Comparison of ENCODE assay signal across 29 cellular contexts in genomic region chr5:158716668-158717067, GRCh38.
DNase-seq lines count a peak whose midpoint lies in the region; ATAC-seq, FAIRE-seq and TF ChIP-seq lines count a peak whose summit lies in the region.
"Had no signal": no experiment of that assay in that cellular context is flagged by ENCODE, and none has a peak within 500 bp of the region (broad histone marks: within the 10 kb centered on the region; RNA-seq: fewer than 3 reads in every experiment).

No MANE protein-coding gene starts in this region.

- H3K4me1 ChIP-seq in HEK293 (ENCODE audit: control insufficient read depth, insufficient read depth, low read length) (no peaks in the 10 kb centered on the region), GM12878 (ENCODE audit: control insufficient read depth, insufficient read depth, low read length) (no peaks in the 10 kb centered on the region), liver (ENCODE audit: control insufficient read depth in 4 of 4, insufficient read depth in 4 of 4, low read length in 3 of 4) (peaks cover 0 to 6% (median 5%) of the 10 kb centered on the region in 4 donors), left ventricle myocardium inferior (no peaks in the 10 kb centered on the region)

- H3K27ac Mint-ChIP-seq in activated CD8-positive, alpha-beta T cell treated with anti-CD3 and anti-CD28 coated beads for 36 hours = no peak overlapping the region
- H3K27ac Mint-ChIP-seq: activated CD4-positive, alpha-beta T cell treated with anti-CD3 and anti-CD28 coated beads, Interleukin-2, amount 10 ng/mL, durations not matched to agents 7 days and 5 days; activated naive CD4-positive, alpha-beta T cell treated with anti-CD3 and anti-CD28 coated beads, Interleukin-2, amount 50 U/mL, for 72 hours; activated T-helper 1 cell treated with anti-CD3 and anti-CD28 coated beads, Interleukin-12 subunit alpha, Interleukin-12 subunit beta, Interleukin-2, Interleukin-4 antibody, amounts not matched to agents 30 ng/mL and 10 ng/mL and 1 ng/mL, durations not matched to agents 14 hours and 24 hours and 36 hours; CD8-positive, alpha-beta memory T cell; naive thymus-derived CD4-positive, alpha-beta T cell; T-helper 1 cell treated with Interleukin-12 subunit alpha and Interleukin-12 subunit beta and Interleukin-4 antibody, amounts not matched to agents 30 μg/mL and 1 μg/mL, for 36 hours; type B pancreatic cell had no signal

- H3K9me3 Mint-ChIP-seq in activated CD8-positive, alpha-beta T cell treated with anti-CD3 and anti-CD28 coated beads for 36 hours = no peaks in the 10 kb centered on the region
- H3K9me3 Mint-ChIP-seq: activated CD4-positive, alpha-beta T cell treated with anti-CD3 and anti-CD28 coated beads, Interleukin-2, amount 10 ng/mL, durations not matched to agents 7 days and 5 days; activated naive CD4-positive, alpha-beta T cell treated with anti-CD3 and anti-CD28 coated beads, Interleukin-2, amount 50 U/mL, for 72 hours; activated T-helper 1 cell treated with anti-CD3 and anti-CD28 coated beads, Interleukin-12 subunit alpha, Interleukin-12 subunit beta, Interleukin-2, Interleukin-4 antibody, amounts not matched to agents 30 ng/mL and 10 ng/mL and 1 ng/mL, durations not matched to agents 14 hours and 24 hours and 36 hours; CD8-positive, alpha-beta memory T cell; T-helper 1 cell treated with Interleukin-12 subunit alpha and Interleukin-12 subunit beta and Interleukin-4 antibody, amounts not matched to agents 30 μg/mL and 1 μg/mL, for 36 hours; type B pancreatic cell had no signal

- ATAC-seq in GM12878 (no peak), GM21526 (IDR thresholded peaks at IDR 0.05; ENCODE audit: low FRiP score, unreplicated experiment) (no peak)
- no peak for ATAC-seq in activated CD8-positive, alpha-beta T cell treated with anti-CD3 and anti-CD28 coated beads for 36 hours
- ATAC-seq: activated naive CD4-positive, alpha-beta T cell treated with anti-CD3 and anti-CD28 coated beads, Interleukin-2, amount 50 U/mL, for 72 hours; esophagus mucosa; naive thymus-derived CD4-positive, alpha-beta T cell had no signal

- intact Hi-C loops in GM12878 (cut with micrococcal nuclease; ENCODE audit: unreplicated experiment) (no loop called here), left ventricle myocardium inferior (cut with micrococcal nuclease) (no loop called here)
- intact Hi-C loops in activated CD8-positive, alpha-beta T cell treated with anti-CD3 and anti-CD28 coated beads for 36 hours (cut with micrococcal nuclease) = no loop called here

- H3K79me2 ChIP-seq in GM12878 (ENCODE audit: control insufficient read depth, insufficient read depth, low read length) = no peaks in the 10 kb centered on the region

- no peak overlapping the region for H3K4me2 ChIP-seq in GM12878 (ENCODE audit: control insufficient read depth, insufficient read depth)

- RAD21 ChIA-PET in GM12878 (lab: Charles Lee; ENCODE audit: unreplicated experiment) = no interaction called here

- H3K27me3 ChIP-seq in GM12878 (replicated peaks in 1 of 2; ENCODE audit: control insufficient read depth in 2 of 2, insufficient read depth in 2 of 2, low read length in 1 of 2) = no peaks in the 10 kb centered on the region
- H3K27me3 ChIP-seq in liver (ENCODE audit: control insufficient read depth in 4 of 4, insufficient read depth in 4 of 4, low read length in 3 of 4) = no peaks in the 10 kb centered on the region
- no peaks in the 10 kb centered on the region for H3K27me3 ChIP-seq in left ventricle myocardium inferior (ENCODE audit: low read depth)
- H3K27me3 ChIP-seq: ascending aorta, MG63, right lobe of liver had no signal

- WGBS in GM12878 (ENCODE audit: insufficient coverage, insufficient replicate concordance, low lambda C conversion rate, missing lambda C conversion rate) = 76% methylated on average over 4 of the region's 4 CpGs
- 63% methylated on average over 4 of the region's 4 CpGs for WGBS in liver

- H3K9me3 ChIP-seq in HEK293 (ENCODE audit: control insufficient read depth, insufficient read depth, low read depth, low read length) (no peaks in the 10 kb centered on the region), GM12878 (replicated peaks; ENCODE audit: control insufficient read depth, insufficient read depth, low read length) (no peaks in the 10 kb centered on the region), liver (ENCODE audit: control insufficient read depth in 4 of 4, low read length in 3 of 4) (no peaks in the 10 kb centered on the region), left ventricle myocardium inferior (replicated peaks) (no peaks in the 10 kb centered on the region)
- H3K9me3 ChIP-seq: ascending aorta, MG63, right lobe of liver had no signal

- no peak overlapping the region for H3K4me3 Mint-ChIP-seq in activated CD8-positive, alpha-beta T cell treated with anti-CD3 and anti-CD28 coated beads for 36 hours
- H3K4me3 Mint-ChIP-seq: activated CD4-positive, alpha-beta T cell treated with anti-CD3 and anti-CD28 coated beads, Interleukin-2, amount 10 ng/mL, durations not matched to agents 7 days and 5 days; activated T-helper 1 cell treated with anti-CD3 and anti-CD28 coated beads, Interleukin-12 subunit alpha, Interleukin-12 subunit beta, Interleukin-2, Interleukin-4 antibody, amounts not matched to agents 30 ng/mL and 10 ng/mL and 1 ng/mL, durations not matched to agents 14 hours and 24 hours and 36 hours; CD8-positive, alpha-beta memory T cell; naive thymus-derived CD4-positive, alpha-beta T cell; T-helper 1 cell treated with Interleukin-12 subunit alpha and Interleukin-12 subunit beta and Interleukin-4 antibody, amounts not matched to agents 30 μg/mL and 1 μg/mL, for 36 hours; type B pancreatic cell had no signal

- no peak for FAIRE-seq in GM12878 (lab: Jason Lieb, UNC)
- FAIRE-seq: frontal cortex, GM12891 had no signal

- in situ Hi-C loops in GM12878 (cut with MboI) = no loop called here

- TF ChIP-seq POLR2A in GM12878 (IDR thresholded peaks at IDR 0.05; ENCODE audit: low read depth, low read length) = no peak

- DNase-seq in MV-4-11 (lab: John Stamatoyannopoulos, UW) = peak; percentile 12
- DNase-seq in GM12878 (ENCODE audit: low read depth, low spot score) = no peak
- DNase-seq in activated gamma-delta T cell treated with Interleukin-2 at 50 U/mL for 16 hours = no peak
- no peak for DNase-seq in activated CD8-positive, alpha-beta T cell treated with anti-CD3 and anti-CD28 coated beads for 36 hours
- no peak for DNase-seq in left ventricle myocardium inferior
- DNase-seq: activated CD4-positive, alpha-beta T cell treated with anti-CD3 and anti-CD28 coated beads, Interleukin-2, amount 10 ng/mL, durations not matched to agents 7 days and 5 days; CD8-positive, alpha-beta memory T cell; cerebellar nuclear complex; DMS153; effector CD8-positive, alpha-beta T cell; islet precursor cell; MG63; naive thymus-derived CD4-positive, alpha-beta T cell; NCI-H187; NCI-H69; right lobe of liver; SHP77 treated with DMSO at 0.1 percent for 48 hours; stimulated activated CD8-positive, alpha-beta memory T cell treated with anti-CD3 and anti-CD28 coated beads, Interleukin-4, amount 100 ng/mL, for 48 hours had no signal

- TF ChIP-seq RAD21 in GM12878 (IDR thresholded peaks at IDR 0.05; ENCODE audit: insufficient read depth, low read depth, low read length) (no peak), liver (IDR thresholded peaks at IDR 0.05) (no peak)

- no peak overlapping the region for H2AFZ ChIP-seq in GM12878 (ENCODE audit: control insufficient read depth, low read depth, low read length)

- SMC1A ChIA-PET in GM12878 (lab: Charles Lee; ENCODE audit: uncharacterized antibody, unreplicated experiment) = interaction anchor here (1.4 to 2.9 kb wide), 3 partner anchors 11 to 390 kb away, joined by 4 to 13 read pairs (median 7); no protein-coding TSS in a partner anchor

- no peaks in the 10 kb centered on the region for H3K4me1 Mint-ChIP-seq in activated CD8-positive, alpha-beta T cell treated with anti-CD3 and anti-CD28 coated beads for 36 hours (ENCODE audit: low read depth)
- H3K4me1 Mint-ChIP-seq: activated CD4-positive, alpha-beta T cell treated with anti-CD3 and anti-CD28 coated beads, Interleukin-2, amount 10 ng/mL, durations not matched to agents 7 days and 5 days; CD8-positive, alpha-beta memory T cell; naive thymus-derived CD4-positive, alpha-beta T cell had no signal

- H3K27me3 Mint-ChIP-seq in activated CD8-positive, alpha-beta T cell treated with anti-CD3 and anti-CD28 coated beads for 36 hours = no peaks in the 10 kb centered on the region
- H3K27me3 Mint-ChIP-seq: activated CD4-positive, alpha-beta T cell treated with anti-CD3 and anti-CD28 coated beads, Interleukin-2, amount 10 ng/mL, durations not matched to agents 7 days and 5 days had no signal

- H3K4me3 ChIP-seq in HEK293 (ENCODE audit: low read depth, low read length) (no peak overlapping the region), GM12878 (no peak overlapping the region), liver (ENCODE audit: low read depth in 1 of 3, low read length in 3 of 3) (no peak overlapping the region), left ventricle myocardium inferior (no peak overlapping the region)
- H3K4me3 ChIP-seq: ascending aorta, MG63, right lobe of liver had no signal

- TF ChIP-seq CTCF in HEK293 (tag by site-specific recombination; IDR thresholded peaks at IDR 0.05) (no peak), GM12878 (IDR thresholded peaks at IDR 0.05 in 2 of 3, conservative IDR thresholded peaks at IDR 0.05 in 1 of 3; ENCODE audit: control insufficient read depth in 2 of 3, extremely low read depth in 1 of 3, insufficient read depth in 1 of 3, low read depth in 3 of 3, low read length in 3 of 3) (no peak), liver (IDR thresholded peaks at IDR 0.05; ENCODE audit: low read depth, low read length, missing input control) (no peak), left ventricle myocardium inferior (IDR thresholded peaks at IDR 0.05; ENCODE audit: borderline replicate concordance) (no peak)
- TF ChIP-seq CTCF in activated CD8-positive, alpha-beta T cell treated with anti-CD3 and anti-CD28 coated beads for 36 hours (IDR thresholded peaks at IDR 0.05) = no peak

- H3K27ac ChIP-seq in HEK293 (ENCODE audit: extremely low read depth, low read depth, low read length) = no peak overlapping the region
- no peak overlapping the region for H3K27ac ChIP-seq in GM12878 (ENCODE audit: control insufficient read depth, insufficient read depth)
- no peak overlapping the region for H3K27ac ChIP-seq in liver (ENCODE audit: low read depth in 1 of 2, low read length in 2 of 2)
- H3K27ac ChIP-seq in left ventricle myocardium inferior (replicated peaks) = no peak overlapping the region
- H3K27ac ChIP-seq: ascending aorta had no signal

- no peaks in the 10 kb centered on the region for H3K36me3 Mint-ChIP-seq in activated CD8-positive, alpha-beta T cell treated with anti-CD3 and anti-CD28 coated beads for 36 hours (ENCODE audit: low read depth)
- H3K36me3 Mint-ChIP-seq: activated naive CD4-positive, alpha-beta T cell treated with anti-CD3 and anti-CD28 coated beads, Interleukin-2, amount 50 U/mL, for 72 hours; CD8-positive, alpha-beta memory T cell; type B pancreatic cell had no signal

- no peak for TF ChIP-seq EP300 in GM12878 (IDR thresholded peaks at IDR 0.05; ENCODE audit: borderline replicate concordance in 1 of 2, control insufficient read depth in 1 of 2, low read depth in 2 of 2, low read length in 2 of 2)

- no TSS peak for BruUV-seq in GM12878 (replicated peaks; lab: Mats Ljungman, UMichigan)

- H3K9ac ChIP-seq in GM12878 (ENCODE audit: control insufficient read depth, insufficient read depth, low read length) = no peak overlapping the region
- no peak overlapping the region for H3K9ac ChIP-seq in liver (ENCODE audit: low read depth in 1 of 2, low read length in 2 of 2)

- POLR2A ChIA-PET in HEK293 (lab: Yijun Ruan, JAX) (no interaction called here), GM12878 (lab: Charles Lee) (no interaction called here)
- POLR2A ChIA-PET in activated CD8-positive, alpha-beta T cell treated with anti-CD3 and anti-CD28 coated beads for 36 hours (lab: Charles Lee) = interaction anchor here (0.7 kb wide), 1 partner anchor 11 kb away, joined by 3 read pairs; no protein-coding TSS in a partner anchor

- CTCF ChIA-PET in HEK293 (lab: Yijun Ruan, JAX) = interaction anchor here (0.5 to 1.7 kb wide), 3 partner anchors 16 to 92 kb away, joined by 3 to 4 read pairs (median 3); no protein-coding TSS in a partner anchor
- CTCF ChIA-PET in GM12878 (lab: Yijun Ruan, JAX) = interaction anchor here (1.3 to 3.6 kb wide), 2 partner anchors 21 to 542 kb away, joined by 5 to 11 read pairs; no protein-coding TSS in a partner anchor
- CTCF ChIA-PET in activated CD8-positive, alpha-beta T cell treated with anti-CD3 and anti-CD28 coated beads for 36 hours (lab: Charles Lee) = interaction anchor here (1.5 kb wide), 1 partner anchor 21 kb away, joined by 5 read pairs; no protein-coding TSS in a partner anchor

- H3K36me3 ChIP-seq in HEK293 (ENCODE audit: control insufficient read depth in 2 of 2, insufficient read depth in 1 of 2, low read length in 2 of 2) (no peaks in the 10 kb centered on the region), GM12878 (ENCODE audit: control insufficient read depth in 2 of 2, insufficient read depth in 2 of 2, low read length in 1 of 2) (peaks cover 0 to 6% of the 10 kb centered on the region in 2 experiments; a peak in 2 of 4 replicates), liver (ENCODE audit: control insufficient read depth in 4 of 4, insufficient read depth in 3 of 4, low read depth in 1 of 4, low read length in 3 of 4) (no peaks in the 10 kb centered on the region), left ventricle myocardium inferior (peaks cover 19% of the 10 kb centered on the region)
- H3K36me3 ChIP-seq: MG63, right lobe of liver had no signal

- no peaks in the 10 kb centered on the region for H4K20me1 ChIP-seq in GM12878 (ENCODE audit: control insufficient read depth, insufficient read depth)

Comparison
In these comparisons a context has a peak if more than half of its experiments do, and no peak if none do; other contexts are left out.
1. Of the 9 proteins assayed by ChIP-seq in both HEK293 and GM12878: peak only in HEK293: none; only in GM12878: none; in both: REST; in neither: 8.